Comparison of ENCODE assay signal across 20 cellular contexts in the genomic region with DNA sequence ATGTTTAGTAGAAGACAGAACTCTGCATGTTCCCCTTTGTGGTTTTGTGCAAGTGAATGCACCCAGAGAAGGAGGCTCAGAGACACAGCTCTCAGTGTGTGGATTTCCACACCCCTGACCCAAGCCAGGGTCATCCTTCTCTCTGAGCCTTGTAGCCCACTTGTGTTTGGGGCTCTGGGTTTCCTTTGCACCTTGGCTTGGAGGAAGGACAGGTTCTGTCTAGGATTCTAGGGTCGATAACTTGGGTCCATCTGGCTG. TPM values are rescaled to one million over a fixed set of nuclear protein-coding genes. Genes with fewer than 3 reads are reported as not detected.
"Had no signal": no experiment of that assay in that cellular context is flagged by ENCODE, and none has a peak within 500 bp of the region (broad histone marks: within the 10 kb centered on the region; RNA-seq: fewer than 3 reads in every experiment).

No MANE protein-coding gene starts in this region.

- H3K4me3 ChIP-seq: dorsolateral prefrontal cortex, psoas muscle, right lobe of liver, transverse colon had no signal

- DNase-seq: activated B cell treated with CpG ODN at 0.5 μM for 24 hours; activated CD4-positive, alpha-beta T cell treated with anti-CD3 and anti-CD28 coated beads for 48 hours; activated CD8-positive, alpha-beta T cell treated with anti-CD3 and anti-CD28 coated beads for 36 hours; activated effector memory CD4-positive, alpha-beta T cell treated with Interleukin-2 at 50 U/mL for 16 hours; activated naive CD4-positive, alpha-beta T cell treated with anti-CD3 and anti-CD28 coated beads, Interleukin-2, amount 50 U/mL, for 16 hours; activated T-cell treated with anti-CD3 and anti-CD28 coated beads, Interleukin-2, amount 50 U/mL, for 4 hours; dorsolateral prefrontal cortex; endodermal cell; left colon; mammary epithelial cell; occipital lobe; right lobe of liver; stimulated activated naive CD8-positive, alpha-beta T cell treated with anti-CD3 and anti-CD28 coated beads, Interleukin-15, Interleukin-2, amounts not matched to agents 100 U/mL and 50 U/mL, for 24 hours; transverse colon had no signal

- H3K4me1 ChIP-seq: psoas muscle, right lobe of liver had no signal

- H3K9me3 ChIP-seq: psoas muscle, right lobe of liver, transverse colon had no signal

- H3K36me3 ChIP-seq: right lobe of liver, transverse colon had no signal

- ATAC-seq: activated CD8-positive, alpha-beta T cell treated with anti-CD3 and anti-CD28 coated beads for 36 hours; activated T-cell treated with anti-CD3 and anti-CD28 coated beads, Interleukin-2, amount 50 U/mL, for 4 hours; left colon; natural killer cell treated with Interleukin-12 subunit alpha and Interleukin-12 subunit beta and Interleukin-15 and Interleukin-18, amount 100 ng/mL, for 72 hours; psoas muscle; stimulated activated naive CD8-positive, alpha-beta T cell treated with anti-CD3 and anti-CD28 coated beads, Interleukin-15, Interleukin-2, amounts not matched to agents 100 U/mL and 50 U/mL, for 24 hours had no signal

- H3K27ac ChIP-seq: psoas muscle, right lobe of liver, transverse colon had no signal

- H3K27me3 ChIP-seq: dorsolateral prefrontal cortex, right lobe of liver, transverse colon had no signal

RNA-seq across cellular contexts. Expression of gene MYOG, which starts 27.2 kb away (rescaled TPM):
- total RNA-seq: activated B cell treated with CpG ODN at 0.5 μM for 24 hours; activated CD8-positive, alpha-beta T cell treated with anti-CD3 and anti-CD28 coated beads for 36 hours; activated T-cell treated with anti-CD3 and anti-CD28 coated beads, Interleukin-2, amount 50 U/mL, for 4 hours; astrocyte; bronchial epithelial cell; endodermal cell; epithelial cell of proximal tubule; left colon; mammary epithelial cell; mononuclear cell; natural killer cell treated with Interleukin-12 subunit alpha and Interleukin-12 subunit beta and Interleukin-15 and Interleukin-18, amount 100 ng/mL, for 72 hours; occipital lobe; right lobe of liver; transverse colon had no signal
- polyA plus RNA-seq: mammary epithelial cell had no signal
